ENCODE assay signal across 3 cellular contexts in the genomic region with DNA sequence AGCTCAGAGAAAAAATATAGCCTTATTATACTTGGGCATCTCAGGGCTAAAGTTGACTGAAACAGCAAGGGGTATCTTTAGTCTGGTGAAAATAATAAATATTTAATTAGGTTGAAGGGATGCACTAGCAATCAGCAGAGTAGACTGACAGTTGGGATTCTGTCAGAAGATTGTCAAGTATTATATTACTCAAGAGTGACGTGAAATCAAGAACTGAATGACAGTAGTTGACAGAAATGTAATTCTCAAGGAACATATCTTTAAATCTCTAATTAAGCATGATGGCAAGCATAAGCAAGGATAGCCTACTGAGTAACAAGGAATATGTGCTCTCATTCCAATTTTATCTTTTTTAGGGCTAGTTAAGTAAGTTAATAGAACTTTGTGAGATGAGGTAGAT.
"Had no signal": no experiment of that assay in that cellular context is flagged by ENCODE, and none has a peak within 500 bp of the region (broad histone marks: within the 10 kb centered on the region; RNA-seq: fewer than 3 reads in every experiment).

No MANE protein-coding gene starts in this region.

- DNase-seq: GDM1, GF-D8 had no signal

- H3K4me3 ChIP-seq: GM12878 had no signal
